ENCODE assay signal across 33 cellular contexts in genomic region chr14:104316723-104317499, GRCh38.
DNase-seq lines count a peak whose midpoint lies in the region; ATAC-seq lines count a peak whose summit lies in the region.
"Had no signal": no experiment of that assay in that cellular context is flagged by ENCODE, and none has a peak within 500 bp of the region (broad histone marks: within the 10 kb centered on the region; RNA-seq: fewer than 3 reads in every experiment).

No MANE protein-coding gene starts in this region.

- H3K36me3 Mint-ChIP-seq in activated CD4-positive, alpha-beta T cell treated with anti-CD3 and anti-CD28 coated beads, Interleukin-2, amount 10 ng/mL, durations not matched to agents 7 days and 5 days (ENCODE audit: low read depth): no peaks in the 10 kb centered on the region
- H3K36me3 Mint-ChIP-seq: brain, CD14-positive monocyte, memory B cell had no signal

- no peaks in the 10 kb centered on the region for H3K4me1 Mint-ChIP-seq in activated CD4-positive, alpha-beta T cell treated with anti-CD3 and anti-CD28 coated beads, Interleukin-2, amount 10 ng/mL, durations not matched to agents 7 days and 5 days
- H3K4me1 Mint-ChIP-seq: activated B cell treated with CpG ODN at 0.5 μM for 24 hours, CD14-positive monocyte, memory B cell, neural crest cell had no signal

- no peak overlapping the region for H4K8ac ChIP-seq in trophoblast cell (ENCODE audit: low read depth, low read length)

- peak overlapping the region in 7 of 11 experiments; percentile 4 to 45 (median 31); a peak in 11 of 22 replicates for H3K4me2 ChIP-seq in BLaER1 treated with 17β-estradiol and CSF1 and Interleukin-3, amounts not matched to agents 10 nM and 100 nM
- H3K4me2 ChIP-seq in trophoblast cell (ENCODE audit: low read length): no peak overlapping the region

- POLR2A ChIA-PET in activated CD4-positive, alpha-beta T cell treated with anti-CD3 and anti-CD28 coated beads, Interleukin-2, amount 10 ng/mL, durations not matched to agents 7 days and 5 days (lab: Charles Lee): no interaction called here

- peaks cover 0 to 21% (median 0%) of the 10 kb centered on the region in 11 experiments; a peak in 2 of 22 replicates for H4K20me1 ChIP-seq in BLaER1 treated with 17β-estradiol and CSF1 and Interleukin-3, amounts not matched to agents 10 nM and 100 nM

- H3K4me3 ChIP-seq in BLaER1 treated with 17β-estradiol and CSF1 and Interleukin-3, amounts not matched to agents 10 nM and 100 nM: no peak overlapping the region
- H3K4me3 ChIP-seq in trophoblast cell (ENCODE audit: low read depth, low read length): peak overlapping the region; percentile 34
- H3K4me3 ChIP-seq: gastrocnemius medialis, MG63, sigmoid colon, SK-N-MC, transverse colon had no signal

- no peak overlapping the region for H3K23ac ChIP-seq in trophoblast cell (ENCODE audit: low read length)

- H3K4me1 ChIP-seq in BLaER1 treated with 17β-estradiol and CSF1 and Interleukin-3, amounts not matched to agents 10 nM and 100 nM: peaks cover 8 to 54% (median 41%) of the 10 kb centered on the region in 10 experiments
- no peaks in the 10 kb centered on the region for H3K4me1 ChIP-seq in trophoblast cell (ENCODE audit: control insufficient read depth in 1 of 2, insufficient read depth in 2 of 2, low read length in 2 of 2)
- H3K4me1 ChIP-seq: Caco-2, gastrocnemius medialis had no signal

- H3K4ac ChIP-seq in trophoblast cell (ENCODE audit: low read depth, low read length): no peak overlapping the region

- H3K27ac Mint-ChIP-seq in activated CD4-positive, alpha-beta T cell treated with anti-CD3 and anti-CD28 coated beads, Interleukin-2, amount 10 ng/mL, durations not matched to agents 7 days and 5 days: peak overlapping the region; percentile 57
- H3K27ac Mint-ChIP-seq: activated B cell treated with CpG ODN at 0.5 μM for 24 hours, CD14-positive monocyte, memory B cell, progenitor cell of endocrine pancreas had no signal

- H3K79me2 ChIP-seq in trophoblast cell (ENCODE audit: control insufficient read depth, insufficient read depth, low read length, poor library complexity): no peaks in the 10 kb centered on the region

- CTCF ChIA-PET in activated CD4-positive, alpha-beta T cell treated with anti-CD3 and anti-CD28 coated beads, Interleukin-2, amount 10 ng/mL, durations not matched to agents 7 days and 5 days (lab: Charles Lee): no interaction called here

- no peak overlapping the region for H3K9ac ChIP-seq in BLaER1 treated with 17β-estradiol and CSF1 and Interleukin-3, amounts not matched to agents 10 nM and 100 nM
- no peak overlapping the region for H3K9ac ChIP-seq in trophoblast cell (ENCODE audit: low read length)

- no peak for DNase-seq in activated CD4-positive, alpha-beta T cell treated with anti-CD3 and anti-CD28 coated beads, Interleukin-2, amount 10 ng/mL, durations not matched to agents 7 days and 5 days
- DNase-seq in activated CD4-positive, alpha-beta T cell treated with anti-CD3 and anti-CD28 coated beads for 1 hour: no peak
- DNase-seq in islet precursor cell: peak; percentile 45
- DNase-seq in trophoblast cell: no peak
- no peak for DNase-seq in germinal center (ENCODE audit: low spot score)
- DNase-seq: 8988T; activated CD4-positive, alpha-beta T cell treated with anti-CD3 and anti-CD28 coated beads, Interleukin-2, amount 50 U/mL, for 48 hours; DMS53; gastrocnemius medialis; hippocampal formation; KG1; left cardiac atrium; MG63; NCI-H1105 treated with DMSO at 0.1 percent for 48 hours; NCI-H1930; NCI-H524; OCI-M1; sigmoid colon; stimulated activated CD4-positive, alpha-beta T cell treated with anti-CD3 and anti-CD28 coated beads, Interleukin-4, amount 100 ng/mL, for 24 hours had no signal

- H2BK12ac ChIP-seq in trophoblast cell (ENCODE audit: low read length): no peak overlapping the region

- no peaks in the 10 kb centered on the region for H3K36me3 ChIP-seq in BLaER1 treated with 17β-estradiol and CSF1 and Interleukin-3, amounts not matched to agents 10 nM and 100 nM
- H3K36me3 ChIP-seq in trophoblast cell (ENCODE audit: control insufficient read depth in 1 of 2, insufficient read depth in 2 of 2, low read length in 2 of 2): no peaks in the 10 kb centered on the region
- H3K36me3 ChIP-seq: gastrocnemius medialis, MG63, sigmoid colon, transverse colon had no signal

- H3K18ac ChIP-seq in trophoblast cell (ENCODE audit: low read length): no peak overlapping the region

- H4K91ac ChIP-seq in trophoblast cell (ENCODE audit: low read depth, low read length): no peak overlapping the region

- no peak overlapping the region for H2BK120ac ChIP-seq in trophoblast cell (ENCODE audit: insufficient read depth, low read length, poor library complexity)

- no peaks in the 10 kb centered on the region for H3K79me1 ChIP-seq in trophoblast cell (ENCODE audit: low read length)

- no peaks in the 10 kb centered on the region for H3K9me3 ChIP-seq in BLaER1 treated with 17β-estradiol and CSF1 and Interleukin-3, amounts not matched to agents 10 nM and 100 nM (replicated peaks in 1 of 11)
- peaks cover 4% of the 10 kb centered on the region for H3K9me3 ChIP-seq in trophoblast cell (ENCODE audit: insufficient read depth, low read depth, low read length)
- H3K9me3 ChIP-seq: Caco-2, gastrocnemius medialis, MG63, sigmoid colon, transverse colon had no signal

- no peaks in the 10 kb centered on the region for H3K9me3 Mint-ChIP-seq in activated CD4-positive, alpha-beta T cell treated with anti-CD3 and anti-CD28 coated beads, Interleukin-2, amount 10 ng/mL, durations not matched to agents 7 days and 5 days
- H3K9me3 Mint-ChIP-seq: activated B cell treated with CpG ODN at 0.5 μM for 24 hours, CD14-positive monocyte, memory B cell, neural crest cell had no signal

- H3K27ac ChIP-seq in BLaER1 treated with 17β-estradiol and CSF1 and Interleukin-3, amounts not matched to agents 10 nM and 100 nM: no peak overlapping the region
- no peak overlapping the region for H3K27ac ChIP-seq in trophoblast cell (ENCODE audit: low read depth, low read length)
- H3K27ac ChIP-seq: gastrocnemius medialis, HL-60, RWPE1, sigmoid colon, SK-N-MC had no signal

- no peak overlapping the region for H2AK5ac ChIP-seq in trophoblast cell (ENCODE audit: low read length)

- ATAC-seq in HG03469 (IDR thresholded peaks at IDR 0.05; ENCODE audit: unreplicated experiment): no peak
- no peak for ATAC-seq in HG03571 (IDR thresholded peaks at IDR 0.05; ENCODE audit: unreplicated experiment)
- ATAC-seq: gastrocnemius medialis, left cardiac atrium had no signal

- H4K12ac ChIP-seq in trophoblast cell (ENCODE audit: low read depth, low read length): no peak overlapping the region

- no peaks in the 10 kb centered on the region for H3K27me3 Mint-ChIP-seq in activated CD4-positive, alpha-beta T cell treated with anti-CD3 and anti-CD28 coated beads, Interleukin-2, amount 10 ng/mL, durations not matched to agents 7 days and 5 days

- no peak overlapping the region for H3K14ac ChIP-seq in trophoblast cell (ENCODE audit: low read length)

- WGBS in trophoblast cell (ENCODE audit: extremely low coverage, insufficient coverage, insufficient read length): no CpG with 5 or more reads among the region's 12 CpGs

- H3K4me3 Mint-ChIP-seq in activated CD4-positive, alpha-beta T cell treated with anti-CD3 and anti-CD28 coated beads, Interleukin-2, amount 10 ng/mL, durations not matched to agents 7 days and 5 days: no peak overlapping the region
- H3K4me3 Mint-ChIP-seq: activated B cell treated with CpG ODN at 0.5 μM for 24 hours, brain, CD14-positive monocyte, memory B cell, neural crest cell had no signal

- peaks cover 0 to 14% (median 5%) of the 10 kb centered on the region in 11 experiments; a peak in 10 of 22 replicates for H3K27me3 ChIP-seq in BLaER1 treated with 17β-estradiol and CSF1 and Interleukin-3, amounts not matched to agents 10 nM and 100 nM
- H3K27me3 ChIP-seq in trophoblast cell (ENCODE audit: insufficient read depth, low read length): no peaks in the 10 kb centered on the region
- H3K27me3 ChIP-seq: MG63 had no signal

- no peak overlapping the region for H2AFZ ChIP-seq in trophoblast cell (ENCODE audit: insufficient read depth, low read length, poor library complexity)

- H2BK5ac ChIP-seq in trophoblast cell (ENCODE audit: low read depth, low read length, poor library complexity): no peak overlapping the region
